ENCODE assay signal across 19 cellular contexts in the genomic region with DNA sequence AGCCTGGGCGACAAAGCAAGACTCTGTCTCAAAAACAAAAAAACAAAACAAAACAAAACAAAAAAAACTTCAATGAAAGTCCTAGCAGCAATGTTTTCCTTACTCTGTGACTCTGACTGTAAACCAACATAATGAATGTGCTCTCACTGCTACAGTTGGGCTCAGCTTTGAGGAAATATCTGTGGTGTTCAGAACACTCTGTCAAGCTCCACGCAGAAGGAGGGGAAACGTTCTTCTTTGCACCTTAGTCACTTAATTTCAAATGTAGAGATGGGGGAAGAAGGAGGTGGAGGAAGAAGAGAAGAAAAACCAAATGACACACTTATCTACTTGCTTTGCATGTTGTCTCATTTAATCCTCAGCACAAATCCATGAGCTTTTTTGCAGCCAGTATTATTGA.
"Had no signal": no experiment of that assay in that cellular context is flagged by ENCODE, and none has a peak within 500 bp of the region (broad histone marks: within the 10 kb centered on the region; RNA-seq: fewer than 3 reads in every experiment).

No MANE protein-coding gene starts in this region.

- H3K4me3 ChIP-seq: colonic mucosa, esophagus squamous epithelium, lower lobe of right lung, neural progenitor cell, right atrium auricular region, spleen, thoracic aorta, tibial nerve, upper lobe of left lung had no signal

- H3K4me2 ChIP-seq: neural progenitor cell had no signal

- H3K27me3 ChIP-seq: colonic mucosa, esophagus squamous epithelium, neural progenitor cell, right atrium auricular region, spleen, tibial nerve, upper lobe of left lung had no signal

- DNase-seq: colonic mucosa; effector memory CD4-positive, alpha-beta T cell; erythroblast; esophagus squamous epithelium; foreskin melanocyte; left ventricle myocardium superior; lower lobe of right lung; naive B cell; spleen; stimulated activated CD4-positive, alpha-beta T cell treated with anti-CD3 and anti-CD28 coated beads, Interleukin-4, amount 100 ng/mL, for 4 hours; stimulated activated naive B cell treated with anti-CD40 and anti-IgM and Interleukin-4, amounts not matched to agents 10 μg/mL and 1 μg/mL and 100 μg/mL, for 72 hours; upper lobe of left lung had no signal

- H3K9ac ChIP-seq: neural progenitor cell, parathyroid adenoma had no signal

- H3K9me3 ChIP-seq: colonic mucosa, esophagus squamous epithelium, lower lobe of right lung, right atrium auricular region, thoracic aorta, tibial nerve, upper lobe of left lung had no signal

- H3K4me1 ChIP-seq: colonic mucosa, parathyroid adenoma, spleen had no signal

- H3K79me2 ChIP-seq: parathyroid adenoma had no signal

- H2AFZ ChIP-seq: neural progenitor cell, parathyroid adenoma had no signal

- ATAC-seq: left ventricle myocardium superior; lower lobe of right lung; natural killer cell treated with Interleukin-12 subunit alpha and Interleukin-12 subunit beta and Interleukin-15 and Interleukin-18, amount 100 ng/mL, for 72 hours; sciatic nerve; stimulated activated naive B cell treated with anti-CD40 and anti-IgM and Interleukin-4, amounts not matched to agents 10 μg/mL and 1 μg/mL and 100 μg/mL, for 72 hours had no signal

- H3K36me3 ChIP-seq: colonic mucosa, esophagus squamous epithelium, lower lobe of right lung, neural progenitor cell, right atrium auricular region, spleen, thoracic aorta, tibial nerve, upper lobe of left lung had no signal

- H3K27ac ChIP-seq: colonic mucosa, esophagus squamous epithelium, lower lobe of right lung, neural progenitor cell, parathyroid adenoma, right atrium auricular region, spleen, thoracic aorta, tibial nerve, upper lobe of left lung had no signal
